18 cellular contexts compared by ENCODE assay signal in the genomic region with DNA sequence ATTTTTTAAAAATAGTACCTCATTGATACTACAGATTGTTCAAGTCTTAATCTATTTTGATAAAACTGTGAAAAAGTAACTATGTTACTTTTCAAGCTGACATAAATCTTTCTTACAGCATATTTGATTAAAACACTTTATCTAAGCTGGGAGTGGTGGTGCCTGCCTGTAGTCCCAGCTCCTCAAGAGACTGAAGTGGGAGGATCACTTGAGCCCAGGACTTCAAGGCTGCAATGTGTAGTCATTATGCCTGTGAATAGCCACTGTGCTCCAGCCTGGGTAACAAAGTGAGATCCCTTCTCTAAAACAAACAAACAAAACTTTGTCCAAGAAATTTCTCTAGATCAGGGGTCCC. TPM values are rescaled to one million over a fixed set of nuclear protein-coding genes. Genes with fewer than 3 reads are reported as not detected.
DNase-seq lines count a peak whose midpoint lies in the region; ATAC-seq, FAIRE-seq and TF ChIP-seq lines count a peak whose summit lies in the region.
"Had no signal": no experiment of that assay in that cellular context is flagged by ENCODE, and none has a peak within 500 bp of the region (broad histone marks: within the 10 kb centered on the region; RNA-seq: fewer than 3 reads in every experiment).

No MANE protein-coding gene starts in this region.

- FAIRE-seq in GM12892 (lab: Jason Lieb, UNC) = no peak
- FAIRE-seq in small intestine (lab: Jason Lieb, UNC) = no peak

- no peak overlapping the region for H3K27ac ChIP-seq in endodermal cell (ENCODE audit: low read depth, low read length)
- no peak overlapping the region for H3K27ac ChIP-seq in small intestine (ENCODE audit: low read depth in 1 of 2, low read length in 1 of 2)
- H3K27ac ChIP-seq: colonic mucosa, gastrocnemius medialis had no signal

- DNase-seq in activated T-cell treated with anti-CD3 and anti-CD28 coated beads, Interleukin-2, amount 50 U/mL, for 72 hours = no peak
- no peak for DNase-seq in activated T-cell treated with anti-CD3 and anti-CD28 coated beads, Interleukin-2, amount 50 U/mL, for 4 hours
- peak; percentile 53 for DNase-seq in NCI-H226
- no peak for DNase-seq in endodermal cell
- DNase-seq in GM12892 (ENCODE audit: insufficient read length) = no peak
- DNase-seq in DMS114 treated with DMSO at 0.1 percent for 48 hours (lab: John Stamatoyannopoulos, UW; ENCODE audit: unreplicated experiment) = no peak
- no peak for DNase-seq in activated T-cell treated with anti-CD3 and anti-CD28 coated beads, Interleukin-2, amount 50 U/mL, for 1 hour
- no peak for DNase-seq in small intestine
- DNase-seq: activated CD4-positive, alpha-beta T cell treated with anti-CD3 and anti-CD28 coated beads for 48 hours; colonic mucosa; gastrocnemius medialis; stimulated activated naive CD4-positive, alpha-beta T cell treated with Interleukin-2 at 50 U/mL for 16 hours had no signal

- H3K36me3 ChIP-seq in endodermal cell (ENCODE audit: control insufficient read depth, insufficient read depth, low read length) (no peaks in the 10 kb centered on the region), small intestine (ENCODE audit: control insufficient read depth in 2 of 2, insufficient read depth in 2 of 2, low read length in 2 of 2) (no peaks in the 10 kb centered on the region)
- H3K36me3 ChIP-seq: colonic mucosa, gastrocnemius medialis, HAP-1 had no signal

- H3K4me1 ChIP-seq in endodermal cell (ENCODE audit: control insufficient read depth, insufficient read depth, low read length) = no peaks in the 10 kb centered on the region
- no peaks in the 10 kb centered on the region for H3K4me1 ChIP-seq in small intestine (ENCODE audit: control insufficient read depth in 2 of 2, insufficient read depth in 1 of 2, low read depth in 1 of 2, low read length in 1 of 2)
- H3K4me1 ChIP-seq: colonic mucosa, gastrocnemius medialis, HAP-1 had no signal

- H3K9me3 Mint-ChIP-seq in activated T-cell treated with anti-CD3 and anti-CD28 coated beads, Interleukin-2, amount 50 U/mL, for 72 hours = no peaks in the 10 kb centered on the region
- no peaks in the 10 kb centered on the region for H3K9me3 Mint-ChIP-seq in activated T-cell treated with anti-CD3 and anti-CD28 coated beads, Interleukin-2, amount 50 U/mL, for 4 hours
- no peaks in the 10 kb centered on the region for H3K9me3 Mint-ChIP-seq in endodermal cell
- H3K9me3 Mint-ChIP-seq: activated naive CD4-positive, alpha-beta T cell treated with anti-CD3 and anti-CD28 coated beads, Interleukin-2, amount 50 U/mL, for 24 hours; CD4-positive, CD25-positive, alpha-beta regulatory T cell; nephron had no signal

- H3K4me1 Mint-ChIP-seq in activated T-cell treated with anti-CD3 and anti-CD28 coated beads, Interleukin-2, amount 50 U/mL, for 72 hours (ENCODE audit: low read depth) = no peaks in the 10 kb centered on the region
- no peaks in the 10 kb centered on the region for H3K4me1 Mint-ChIP-seq in activated T-cell treated with anti-CD3 and anti-CD28 coated beads, Interleukin-2, amount 50 U/mL, for 4 hours (ENCODE audit: low read depth)
- H3K4me1 Mint-ChIP-seq in endodermal cell = no peaks in the 10 kb centered on the region
- H3K4me1 Mint-ChIP-seq: nephron had no signal

- no peak overlapping the region for H3K9ac ChIP-seq in endodermal cell (ENCODE audit: extremely low read depth, low read length, poor library complexity, severe bottlenecking)

- no peaks in the 10 kb centered on the region for H3K9me3 ChIP-seq in endodermal cell (ENCODE audit: control insufficient read depth, low read length)
- H3K9me3 ChIP-seq in small intestine (ENCODE audit: control insufficient read depth, low read depth) = no peaks in the 10 kb centered on the region
- H3K9me3 ChIP-seq: A549, colonic mucosa, gastrocnemius medialis, HAP-1 had no signal

- H3K4me3 ChIP-seq in endodermal cell (ENCODE audit: low read length) = no peak overlapping the region
- no peak overlapping the region for H3K4me3 ChIP-seq in small intestine (ENCODE audit: low read depth in 1 of 2, low read length in 2 of 2)
- H3K4me3 ChIP-seq: A549, colonic mucosa, gastrocnemius medialis, HAP-1 had no signal

- TF ChIP-seq POLR2A in GM12892 (IDR thresholded peaks at IDR 0.05; ENCODE audit: low read depth, low read length) = no peak

- no peaks in the 10 kb centered on the region for H3K36me3 Mint-ChIP-seq in activated T-cell treated with anti-CD3 and anti-CD28 coated beads, Interleukin-2, amount 50 U/mL, for 72 hours (ENCODE audit: insufficient read depth in 2 of 2)
- H3K36me3 Mint-ChIP-seq in activated T-cell treated with anti-CD3 and anti-CD28 coated beads, Interleukin-2, amount 50 U/mL, for 4 hours (ENCODE audit: insufficient read depth) = no peaks in the 10 kb centered on the region
- H3K36me3 Mint-ChIP-seq in endodermal cell (ENCODE audit: low read depth) = no peaks in the 10 kb centered on the region
- H3K36me3 Mint-ChIP-seq: activated naive CD4-positive, alpha-beta T cell treated with anti-CD3 and anti-CD28 coated beads, Interleukin-2, amount 50 U/mL, for 24 hours; CD4-positive, CD25-positive, alpha-beta regulatory T cell had no signal

- H3K27ac Mint-ChIP-seq in activated T-cell treated with anti-CD3 and anti-CD28 coated beads, Interleukin-2, amount 50 U/mL, for 72 hours = peak overlapping the region; percentile 5
- no peak overlapping the region for H3K27ac Mint-ChIP-seq in endodermal cell
- H3K27ac Mint-ChIP-seq: activated naive CD4-positive, alpha-beta T cell treated with anti-CD3 and anti-CD28 coated beads, Interleukin-2, amount 50 U/mL, for 24 hours; CD4-positive, CD25-positive, alpha-beta regulatory T cell had no signal

- peak; percentile 3 for TF ChIP-seq CTCF in endodermal cell (conservative IDR thresholded peaks at IDR 0.05)

- H3K4me3 Mint-ChIP-seq in activated T-cell treated with anti-CD3 and anti-CD28 coated beads, Interleukin-2, amount 50 U/mL, for 72 hours = no peak overlapping the region
- H3K4me3 Mint-ChIP-seq in activated T-cell treated with anti-CD3 and anti-CD28 coated beads, Interleukin-2, amount 50 U/mL, for 4 hours = no peak overlapping the region
- no peak overlapping the region for H3K4me3 Mint-ChIP-seq in endodermal cell
- H3K4me3 Mint-ChIP-seq: activated naive CD4-positive, alpha-beta T cell treated with anti-CD3 and anti-CD28 coated beads, Interleukin-2, amount 50 U/mL, for 24 hours; CD4-positive, CD25-positive, alpha-beta regulatory T cell; nephron had no signal

- no peak for ATAC-seq in activated T-cell treated with anti-CD3 and anti-CD28 coated beads, Interleukin-2, amount 50 U/mL, for 72 hours (replicated peaks in 1 of 2)
- ATAC-seq in activated T-cell treated with anti-CD3 and anti-CD28 coated beads, Interleukin-2, amount 50 U/mL, for 4 hours = no peak
- ATAC-seq: HepG2 had no signal

- H3K27me3 ChIP-seq in endodermal cell (ENCODE audit: control insufficient read depth, insufficient read depth, low read length, poor library complexity, severe bottlenecking) (no peaks in the 10 kb centered on the region), small intestine (ENCODE audit: control insufficient read depth in 2 of 2, insufficient read depth in 2 of 2, low read length in 2 of 2) (no peaks in the 10 kb centered on the region)
- H3K27me3 ChIP-seq: colonic mucosa, gastrocnemius medialis had no signal

- no peaks in the 10 kb centered on the region for H3K27me3 Mint-ChIP-seq in activated T-cell treated with anti-CD3 and anti-CD28 coated beads, Interleukin-2, amount 50 U/mL, for 72 hours (ENCODE audit: low read depth)
- no peaks in the 10 kb centered on the region for H3K27me3 Mint-ChIP-seq in activated T-cell treated with anti-CD3 and anti-CD28 coated beads, Interleukin-2, amount 50 U/mL, for 4 hours (ENCODE audit: low read depth)
- H3K27me3 Mint-ChIP-seq in endodermal cell (ENCODE audit: insufficient read depth) = no peaks in the 10 kb centered on the region
- H3K27me3 Mint-ChIP-seq: activated naive CD4-positive, alpha-beta T cell treated with anti-CD3 and anti-CD28 coated beads, Interleukin-2, amount 50 U/mL, for 24 hours; CD4-positive, CD25-positive, alpha-beta regulatory T cell had no signal

RNA-seq across cellular contexts. Expression of a gene that starts 59.6 kb away (rescaled TPM):
- total RNA-seq in activated T-cell treated with anti-CD3 and anti-CD28 coated beads, Interleukin-2, amount 50 U/mL, for 72 hours = 10 to 100 TPM; 21.3 to 32.2 TPM
- 1 to 10 TPM; 4.5 to 9.4 (median 8.0) TPM for total RNA-seq in activated T-cell treated with anti-CD3 and anti-CD28 coated beads, Interleukin-2, amount 50 U/mL, for 4 hours
- 10 to 100 TPM; 10.4 to 16.5 TPM for total RNA-seq in endodermal cell
- polyA plus RNA-seq in endodermal cell (2013, experiment 1 of 2) = 6.1 TPM
- polyA plus RNA-seq in endodermal cell (2013, experiment 2 of 2) = 6.6 TPM
- 5.2 TPM for polyA plus RNA-seq in GM12892 (2012; ENCODE audit: missing spikeins)
- 10 to 100 TPM in 1 of 3 donors, 1 to 10 TPM in 2; 5.6 to 10.5 (median 7.3) TPM for polyA plus RNA-seq in small intestine
